8 cellular contexts compared by ENCODE assay signal in genomic region chr19:44141191-44142013, GRCh38. TPM values are rescaled to one million over a fixed set of nuclear protein-coding genes. Genes with fewer than 3 reads are reported as not detected.
A peak's percentile ranks its signal among the peaks of the same experiment; 100 is the strongest.
DNase-seq lines count a peak whose midpoint lies in the region; ATAC-seq and TF ChIP-seq lines count a peak whose summit lies in the region.

ZNF234 (plus strand) TSS chr19:44141554; CDS start chr19:44144633, 3,079 bp downstream.

- peak within 1 kb of the TSS; percentile 99 for H3K4me2 ChIP-seq in fibroblast of lung (ENCODE audit: extremely low read depth, insufficient read depth, low read length)

- ATAC-seq in activated T-helper 17 cell treated with anti-CD3 and anti-CD28 coated beads, Interleukin-2, amount 50 U/mL, for 72 hours (replicated peaks), result peak; percentile 97
- ATAC-seq in naive thymus-derived CD4-positive, alpha-beta T cell, result peak; percentile 92

- H3K27ac ChIP-seq in fibroblast of lung (ENCODE audit: insufficient read depth, low read length), result peak within 1 kb of the TSS; percentile 72
- H3K27ac ChIP-seq in naive thymus-derived CD4-positive, alpha-beta T cell (ENCODE audit: low read depth, low read length), result peak within 1 kb of the TSS; percentile 77

- no peaks in the 10 kb centered on the region for H3K27me3 Mint-ChIP-seq in activated T-helper 17 cell treated with anti-CD3 and anti-CD28 coated beads, Interleukin-2, amount 50 U/mL, for 72 hours
- no peaks in the 10 kb centered on the region for H3K27me3 Mint-ChIP-seq in naive thymus-derived CD4-positive, alpha-beta T cell

- H3K4me1 ChIP-seq in fibroblast of lung (ENCODE audit: control insufficient read depth, extremely low read depth, insufficient read depth, low read length), result peaks cover 2% of the 10 kb centered on the region
- H3K4me1 ChIP-seq in naive thymus-derived CD4-positive, alpha-beta T cell (ENCODE audit: control insufficient read depth in 2 of 2, insufficient read depth in 2 of 2, low read length in 2 of 2), result peaks cover 0 to 12% of the 10 kb centered on the region in 2 donors

- H3K4me3 Mint-ChIP-seq in activated T-helper 17 cell treated with anti-CD3 and anti-CD28 coated beads, Interleukin-2, amount 50 U/mL, for 72 hours, result peak within 1 kb of the TSS; percentile 94
- H3K4me3 Mint-ChIP-seq in naive thymus-derived CD4-positive, alpha-beta T cell, result peak within 1 kb of the TSS; percentile 90 to 97 (median 96)

- intact Hi-C loops in naive thymus-derived CD4-positive, alpha-beta T cell (cut with micrococcal nuclease), result loop anchor here (1.0 to 2.0 kb wide), 10 partner anchors 23 to 139 kb away; partner anchors contain the start of genes ZNF225 (in 2 of the 2), ZNF284 (in 2 of the 2), ZNF222 (in 1 of the 2) and ZNF224 (in 1 of the 2)

- H3K9me3 Mint-ChIP-seq in activated T-helper 17 cell treated with anti-CD3 and anti-CD28 coated beads, Interleukin-2, amount 50 U/mL, for 72 hours, result no peaks in the 10 kb centered on the region
- H3K9me3 Mint-ChIP-seq in naive thymus-derived CD4-positive, alpha-beta T cell, result peaks cover 0 to 37% (median 13%) of the 10 kb centered on the region in 11 donors

- POLR2A ChIA-PET in naive thymus-derived CD4-positive, alpha-beta T cell (lab: Charles Lee), result interaction anchor here (0.7 to 2.2 kb wide), 6 partner anchors 23 to 90 kb away, joined by 3 to 9 read pairs (median 4); partner anchors contain the start of genes ZNF225 and ZNF226

- H3K79me2 ChIP-seq in fibroblast of lung (ENCODE audit: control insufficient read depth, insufficient read depth, low read length), result peaks cover 8% of the 10 kb centered on the region

- no peaks in the 10 kb centered on the region for H3K27me3 ChIP-seq in fibroblast of lung (ENCODE audit: control insufficient read depth, insufficient read depth, low read length)
- no peaks in the 10 kb centered on the region for H3K27me3 ChIP-seq in naive thymus-derived CD4-positive, alpha-beta T cell (ENCODE audit: control insufficient read depth in 2 of 2, insufficient read depth in 2 of 2, low read length in 2 of 2)

- H3K36me3 ChIP-seq in fibroblast of lung (ENCODE audit: control insufficient read depth, insufficient read depth, low read length), result peaks cover 1% of the 10 kb centered on the region
- peaks cover 0 to 28% (median 0%) of the 10 kb centered on the region in 3 experiments for H3K36me3 ChIP-seq in naive thymus-derived CD4-positive, alpha-beta T cell (ENCODE audit: control insufficient read depth in 2 of 3, insufficient read depth in 3 of 3, low read length in 3 of 3)

- CTCF ChIA-PET in naive thymus-derived CD4-positive, alpha-beta T cell (lab: Charles Lee), result no interaction called here

- no peaks in the 10 kb centered on the region for H3K9me3 ChIP-seq in fibroblast of lung (ENCODE audit: control insufficient read depth, insufficient read depth, low read depth, low read length)
- no peaks in the 10 kb centered on the region for H3K9me3 ChIP-seq in naive thymus-derived CD4-positive, alpha-beta T cell (ENCODE audit: control insufficient read depth in 2 of 3, low read length in 3 of 3)

- H2AFZ ChIP-seq in fibroblast of lung (ENCODE audit: low read length), result peak within 1 kb of the TSS; percentile 99

- H4K20me1 ChIP-seq in fibroblast of lung (ENCODE audit: control insufficient read depth, extremely low read depth, insufficient read depth, low read length), result no peaks in the 10 kb centered on the region

- H3K4me1 Mint-ChIP-seq in activated T-helper 17 cell treated with anti-CD3 and anti-CD28 coated beads, Interleukin-2, amount 50 U/mL, for 72 hours, result peaks cover 6% of the 10 kb centered on the region
- peaks cover 14 to 30% (median 25%) of the 10 kb centered on the region in 7 donors for H3K4me1 Mint-ChIP-seq in naive thymus-derived CD4-positive, alpha-beta T cell

- TF ChIP-seq CTCF in AG09319 (IDR thresholded peaks at IDR 0.05; ENCODE audit: low read depth, low read length) (no peak; the same call in 1 of the 2 replicates), fibroblast of lung (conservative IDR thresholded peaks at IDR 0.05 in 1 of 2, IDR thresholded peaks at IDR 0.05 in 1 of 2; ENCODE audit: low read depth in 1 of 2, low read length in 2 of 2) (no peak)

- H3K4me3 ChIP-seq in fibroblast of lung (replicated peaks in 1 of 4; ENCODE audit: control extremely low read depth in 1 of 4, insufficient read depth in 1 of 4, low read depth in 3 of 4, low read length in 4 of 4), result peak within 1 kb of the TSS; percentile 85 to 96 (median 88)
- H3K4me3 ChIP-seq in naive thymus-derived CD4-positive, alpha-beta T cell (ENCODE audit: low read length), result peak within 1 kb of the TSS; percentile 80

- H3K27ac Mint-ChIP-seq in activated T-helper 17 cell treated with anti-CD3 and anti-CD28 coated beads, Interleukin-2, amount 50 U/mL, for 72 hours, result peak within 1 kb of the TSS; percentile 81
- H3K27ac Mint-ChIP-seq in naive thymus-derived CD4-positive, alpha-beta T cell, result peak within 1 kb of the TSS; percentile 64 to 94 (median 88)

- peaks cover 27% of the 10 kb centered on the region for H3K36me3 Mint-ChIP-seq in activated T-helper 17 cell treated with anti-CD3 and anti-CD28 coated beads, Interleukin-2, amount 50 U/mL, for 72 hours (ENCODE audit: low read depth)
- H3K36me3 Mint-ChIP-seq in naive thymus-derived CD4-positive, alpha-beta T cell, result peaks cover 12 to 37% (median 30%) of the 10 kb centered on the region in 5 donors

- DNase-seq in AG09319 (ENCODE audit: extremely low read depth, low read depth) (peak; percentile 50), GM19238 (ENCODE audit: insufficient read length, low spot score) (peak; percentile 74), HT-29 (ENCODE audit: low spot score) (peak; percentile 92), RKO (ENCODE audit: low spot score) (peak; percentile 82), fibroblast of lung (ENCODE audit: low read depth in 2 of 2) (peak; percentile 83 to 86)
- peak; percentile 29 to 69 (median 56) for DNase-seq in naive thymus-derived CD4-positive, alpha-beta T cell
- peak; percentile 22 to 64 for DNase-seq in stimulated activated CD8-positive, alpha-beta memory T cell treated with anti-CD3 and anti-CD28 coated beads, Interleukin-7, amount 100 ng/mL, for 48 hours (ENCODE audit: extremely low read depth in 1 of 2, low read depth in 1 of 2)

- H3K9ac ChIP-seq in fibroblast of lung (ENCODE audit: insufficient read depth, low read length), result peak within 1 kb of the TSS; percentile 60

RNA-seq across cellular contexts. Expression of gene ZNF234, which starts in this region (rescaled TPM):
- total RNA-seq in HT-29 (2014; rRNA removed; shearing (Covaris generic)), result 2.0 and 4.6 TPM in 2 replicates
- 10 to 100 TPM in 1 of 2 donors, 1 to 10 TPM in 1; 4.9 to 10.9 TPM for total RNA-seq in activated T-helper 17 cell treated with anti-CD3 and anti-CD28 coated beads, Interleukin-2, amount 50 U/mL, for 72 hours
- 13.9 and 15.9 TPM in 2 replicates for total RNA-seq in fibroblast of lung
- 3.4 and 5.7 TPM in 2 replicates for polyA plus RNA-seq in fibroblast of lung
- 2.8 and 4.6 TPM in 2 replicates for polyA plus RNA-seq in fibroblast of lung (2012)
- 2.7 and 9.8 TPM in 2 replicates for polyA minus RNA-seq in fibroblast of lung (ENCODE audit: low replicate concordance)
- 10 to 100 TPM in 3 of 5 experiments, 1 to 10 TPM in 2; 2.8 to 25.2 (median 13.4) TPM for total RNA-seq in naive thymus-derived CD4-positive, alpha-beta T cell
- 1 to 10 TPM; 3.7 to 9.5 TPM for polyA plus RNA-seq in naive thymus-derived CD4-positive, alpha-beta T cell

Comparison
In these comparisons a context has a peak if more than half of its experiments do, and no peak if none do; other contexts are left out.
1. Peak in every context shown above with its lines: DNase-seq, ATAC-seq, H3K4me3 ChIP-seq and H3K27ac ChIP-seq.